22 cellular contexts compared by ENCODE assay signal in the genomic region with DNA sequence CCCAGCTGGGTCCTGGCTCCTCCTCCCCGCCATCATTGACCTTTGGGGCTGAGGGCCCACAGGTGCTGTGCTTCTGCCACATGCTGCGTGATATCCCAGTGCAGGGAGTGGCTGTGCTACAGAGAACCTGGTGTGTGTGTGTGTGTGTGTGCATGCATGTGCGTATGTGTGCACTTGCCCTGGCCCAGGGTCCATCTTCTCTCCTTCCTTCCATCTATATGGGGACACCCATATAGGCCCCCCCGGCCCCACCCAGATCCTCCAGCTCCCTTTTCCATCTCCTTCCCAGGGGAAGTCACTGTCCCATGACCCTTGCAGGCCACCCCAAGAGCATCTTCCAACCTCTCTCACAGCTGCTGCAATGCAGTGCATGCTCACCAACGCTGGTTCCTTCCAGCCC. TPM values are rescaled to one million over a fixed set of nuclear protein-coding genes. Genes with fewer than 3 reads are reported as not detected.
A peak's percentile ranks its signal among the peaks of the same experiment; 100 is the strongest.
DNase-seq lines count a peak whose midpoint lies in the region; ATAC-seq and TF ChIP-seq lines count a peak whose summit lies in the region.
"Had no signal": no experiment of that assay in that cellular context is flagged by ENCODE, and none has a peak within 500 bp of the region (broad histone marks: within the 10 kb centered on the region; RNA-seq: fewer than 3 reads in every experiment).

No MANE protein-coding gene starts in this region.

- DNase-seq in activated effector memory CD4-positive, alpha-beta T cell treated with anti-CD3 and anti-CD28 coated beads, Interleukin-2, amount 50 U/mL, for 16 hours = peak; percentile 44
- DNase-seq in activated effector memory CD4-positive, alpha-beta T cell treated with Interleukin-2 at 50 U/mL for 16 hours = no peak
- DNase-seq in endodermal cell (peak; percentile 22), sigmoid colon (peak; percentile 29), NCI-H2227 treated with DMSO at 0.1 percent for 48 hours (lab: John Stamatoyannopoulos, UW) (no peak), NCI-H1105 treated with DMSO at 0.1 percent for 48 hours (lab: John Stamatoyannopoulos, UW) (no peak)
- DNase-seq: AML-193; C1 segment of cervical spinal cord; CD4-positive, CD25-positive, alpha-beta regulatory T cell; CD8-positive, alpha-beta memory T cell; COR-L47; DMS 273 treated with DMSO at 0.1 percent for 48 hours; DMS53; DND-41; EL; HCEC 1CT had no signal

- H3K36me3 ChIP-seq in endodermal cell (ENCODE audit: control insufficient read depth, insufficient read depth, low read length) (no peaks in the 10 kb centered on the region), sigmoid colon (no peaks in the 10 kb centered on the region)

- no peak overlapping the region for H3K9ac ChIP-seq in endodermal cell (ENCODE audit: extremely low read depth, low read length, poor library complexity, severe bottlenecking)

- ATAC-seq in HG03280 (IDR thresholded peaks at IDR 0.05; ENCODE audit: unreplicated experiment) = no peak
- ATAC-seq: A549, GM23338 had no signal

- H3K27ac ChIP-seq in endodermal cell (ENCODE audit: low read depth, low read length) (no peak overlapping the region), sigmoid colon (no peak overlapping the region)
- H3K27ac ChIP-seq: 22Rv1, A549, HL-60 had no signal

- H3K9me3 ChIP-seq in endodermal cell (ENCODE audit: control insufficient read depth, low read length) (no peaks in the 10 kb centered on the region), sigmoid colon (no peaks in the 10 kb centered on the region)
- H3K9me3 ChIP-seq: A549 had no signal

- TF ChIP-seq CTCF in endodermal cell (conservative IDR thresholded peaks at IDR 0.05) = no peak
- TF ChIP-seq CTCF in sigmoid colon (IDR thresholded peaks at IDR 0.05) = no peak

- no peak overlapping the region for H3K4me3 ChIP-seq in endodermal cell (ENCODE audit: low read length)
- no peak overlapping the region for H3K4me3 ChIP-seq in sigmoid colon
- H3K4me3 ChIP-seq: A549, GM12878, GM23338 had no signal

- WGBS in endodermal cell (ENCODE audit: insufficient coverage in 1 of 2, insufficient read length in 1 of 2), 2 experiments = 76 to 93% methylated on average over 2 to 4 of the region's 5 CpGs
- WGBS in sigmoid colon, 2 donors = 82 to 94% methylated on average over 5 of the region's 5 CpGs

- TF ChIP-seq EP300 in sigmoid colon (IDR thresholded peaks at IDR 0.05) = no peak

- intact Hi-C loops in sigmoid colon (cut with DNase I) = no loop called here

- no peaks in the 10 kb centered on the region for H3K36me3 Mint-ChIP-seq in endodermal cell (ENCODE audit: low read depth)
- H3K36me3 Mint-ChIP-seq: CD4-positive, CD25-positive, alpha-beta regulatory T cell; CD8-positive, alpha-beta memory T cell had no signal

- no peaks in the 10 kb centered on the region for H3K4me1 Mint-ChIP-seq in endodermal cell
- H3K4me1 Mint-ChIP-seq: CD4-positive, CD25-positive, alpha-beta regulatory T cell; CD8-positive, alpha-beta memory T cell had no signal

- no peaks in the 10 kb centered on the region for H3K4me1 ChIP-seq in endodermal cell (ENCODE audit: control insufficient read depth, insufficient read depth, low read length)
- no peaks in the 10 kb centered on the region for H3K4me1 ChIP-seq in sigmoid colon
- H3K4me1 ChIP-seq: A549 had no signal

- no peak for TF ChIP-seq POLR2A in sigmoid colon (IDR thresholded peaks at IDR 0.05)

- H3K27me3 ChIP-seq in endodermal cell (ENCODE audit: control insufficient read depth, insufficient read depth, low read length, poor library complexity, severe bottlenecking) = peaks cover 10% of the 10 kb centered on the region
- no peaks in the 10 kb centered on the region for H3K27me3 ChIP-seq in sigmoid colon

- H3K27me3 Mint-ChIP-seq in endodermal cell (ENCODE audit: insufficient read depth) = peaks cover 32% of the 10 kb centered on the region
- H3K27me3 Mint-ChIP-seq: CD4-positive, CD25-positive, alpha-beta regulatory T cell had no signal

- H3K27ac Mint-ChIP-seq in endodermal cell = no peak overlapping the region
- H3K27ac Mint-ChIP-seq: CD4-positive, CD25-positive, alpha-beta regulatory T cell; CD8-positive, alpha-beta memory T cell had no signal

- H3K4me3 Mint-ChIP-seq in endodermal cell = no peak overlapping the region
- H3K4me3 Mint-ChIP-seq: CD4-positive, CD25-positive, alpha-beta regulatory T cell; CD8-positive, alpha-beta memory T cell; GM23338 had no signal

- H3K9me3 Mint-ChIP-seq in endodermal cell = no peaks in the 10 kb centered on the region
- H3K9me3 Mint-ChIP-seq: CD4-positive, CD25-positive, alpha-beta regulatory T cell; CD8-positive, alpha-beta memory T cell; GM23338 had no signal

RNA-seq across cellular contexts. Expression of a gene that starts 12.6 kb away (rescaled TPM):
- total RNA-seq in endodermal cell (under 1 TPM in 1 of 2 donors, not detected in 1; 0.20 TPM), sigmoid colon (1 to 10 TPM in 1 of 4 donors, under 1 TPM in 2, not detected in 1; 0.14 to 1.2 (median 0.55) TPM)
- 0.07 TPM for polyA plus RNA-seq in endodermal cell (2013, experiment 1 of 2)
- not detected for polyA plus RNA-seq in endodermal cell (2013, experiment 2 of 2)
- under 1 TPM; 0.46 to 0.76 (median 0.60) TPM for polyA plus RNA-seq in sigmoid colon
- total RNA-seq: CD4-positive, CD25-positive, alpha-beta regulatory T cell; CD8-positive, alpha-beta memory T cell had no signal
- polyA plus RNA-seq: CD4-positive, CD25-positive, alpha-beta regulatory T cell; CD8-positive, alpha-beta memory T cell had no signal

Comparison
In these comparisons a context has a peak if more than half of its experiments do, and no peak if none do; other contexts are left out.
1. DNase-seq: peak in activated effector memory CD4-positive, alpha-beta T cell treated with anti-CD3 and anti-CD28 coated beads, Interleukin-2, amount 50 U/mL, for 16 hours (single experiment), endodermal cell (single experiment) and sigmoid colon (single experiment); none in activated effector memory CD4-positive, alpha-beta T cell treated with Interleukin-2 at 50 U/mL for 16 hours (single experiment), NCI-H2227 treated with DMSO at 0.1 percent for 48 hours (single experiment) and NCI-H1105 treated with DMSO at 0.1 percent for 48 hours (single experiment).